In the genomic region with DNA sequence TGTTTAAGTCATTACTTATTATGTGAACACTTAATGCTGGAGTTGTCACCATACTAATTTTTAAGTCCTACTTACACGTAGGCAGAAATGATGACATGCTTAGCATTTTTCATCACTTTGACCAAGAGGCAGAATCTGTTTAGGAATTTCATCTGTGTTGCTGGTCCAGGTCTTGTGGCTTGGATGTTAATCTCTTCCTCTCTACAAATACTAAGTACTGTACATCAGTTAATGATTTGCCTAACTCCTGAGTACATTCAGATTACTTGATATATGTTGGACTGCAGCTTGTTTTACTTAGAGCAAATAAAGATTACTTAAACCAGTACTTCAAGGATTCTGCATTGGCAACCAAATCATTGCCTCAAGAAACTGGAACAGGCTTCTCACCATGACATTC, we compare ENCODE assay signal across 1 cellular context.
TF ChIP-seq lines count a peak whose summit lies in the region.

No MANE protein-coding gene starts in this region.

TF ChIP-seq in HepG2, 621 proteins besides CTCF, POLR2A, EP300 and RAD21:
- TF ChIP-seq, protein P1, sequence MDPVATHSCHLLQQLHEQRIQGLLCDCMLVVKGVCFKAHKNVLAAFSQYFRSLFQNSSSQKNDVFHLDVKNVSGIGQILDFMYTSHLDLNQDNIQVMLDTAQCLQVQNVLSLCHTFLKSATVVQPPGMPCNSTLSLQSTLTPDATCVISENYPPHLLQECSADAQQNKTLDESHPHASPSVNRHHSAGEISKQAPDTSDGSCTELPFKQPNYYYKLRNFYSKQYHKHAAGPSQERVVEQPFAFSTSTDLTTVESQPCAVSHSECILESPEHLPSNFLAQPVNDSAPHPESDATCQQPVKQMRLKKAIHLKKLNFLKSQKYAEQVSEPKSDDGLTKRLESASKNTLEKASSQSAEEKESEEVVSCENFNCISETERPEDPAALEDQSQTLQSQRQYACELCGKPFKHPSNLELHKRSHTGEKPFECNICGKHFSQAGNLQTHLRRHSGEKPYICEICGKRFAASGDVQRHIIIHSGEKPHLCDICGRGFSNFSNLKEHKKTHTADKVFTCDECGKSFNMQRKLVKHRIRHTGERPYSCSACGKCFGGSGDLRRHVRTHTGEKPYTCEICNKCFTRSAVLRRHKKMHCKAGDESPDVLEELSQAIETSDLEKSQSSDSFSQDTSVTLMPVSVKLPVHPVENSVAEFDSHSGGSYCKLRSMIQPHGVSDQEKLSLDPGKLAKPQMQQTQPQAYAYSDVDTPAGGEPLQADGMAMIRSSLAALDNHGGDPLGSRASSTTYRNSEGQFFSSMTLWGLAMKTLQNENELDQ (CRISPR knock-in tag; IDR thresholded peaks at IDR 0.05; ENCODE audit: borderline replicate concordance), result no peak
- TF ChIP-seq, protein P2, sequence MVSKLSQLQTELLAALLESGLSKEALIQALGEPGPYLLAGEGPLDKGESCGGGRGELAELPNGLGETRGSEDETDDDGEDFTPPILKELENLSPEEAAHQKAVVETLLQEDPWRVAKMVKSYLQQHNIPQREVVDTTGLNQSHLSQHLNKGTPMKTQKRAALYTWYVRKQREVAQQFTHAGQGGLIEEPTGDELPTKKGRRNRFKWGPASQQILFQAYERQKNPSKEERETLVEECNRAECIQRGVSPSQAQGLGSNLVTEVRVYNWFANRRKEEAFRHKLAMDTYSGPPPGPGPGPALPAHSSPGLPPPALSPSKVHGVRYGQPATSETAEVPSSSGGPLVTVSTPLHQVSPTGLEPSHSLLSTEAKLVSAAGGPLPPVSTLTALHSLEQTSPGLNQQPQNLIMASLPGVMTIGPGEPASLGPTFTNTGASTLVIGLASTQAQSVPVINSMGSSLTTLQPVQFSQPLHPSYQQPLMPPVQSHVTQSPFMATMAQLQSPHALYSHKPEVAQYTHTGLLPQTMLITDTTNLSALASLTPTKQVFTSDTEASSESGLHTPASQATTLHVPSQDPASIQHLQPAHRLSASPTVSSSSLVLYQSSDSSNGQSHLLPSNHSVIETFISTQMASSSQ (IDR thresholded peaks at IDR 0.05; ENCODE audit: low read depth), result peak; percentile 55; the same call in 1 of the 2 replicates
- TF ChIP-seq, protein P2 (CRISPR knock-in tag; IDR thresholded peaks at IDR 0.05; ENCODE audit: borderline replicate concordance), result peak; percentile 49; the same call in 1 of the 2 replicates
- no peak for TF ChIP-seq FOXA1 (IDR thresholded peaks at IDR 0.05)
- TF ChIP-seq FOXA1 (CRISPR knock-in tag; IDR thresholded peaks at IDR 0.05), result peak; percentile 31; the same call in 1 of the 2 replicates
- no peak for TF ChIP-seq SIX1 (CRISPR knock-in tag; IDR thresholded peaks at IDR 0.05; ENCODE audit: borderline replicate concordance)
- TF ChIP-seq, protein P3, sequence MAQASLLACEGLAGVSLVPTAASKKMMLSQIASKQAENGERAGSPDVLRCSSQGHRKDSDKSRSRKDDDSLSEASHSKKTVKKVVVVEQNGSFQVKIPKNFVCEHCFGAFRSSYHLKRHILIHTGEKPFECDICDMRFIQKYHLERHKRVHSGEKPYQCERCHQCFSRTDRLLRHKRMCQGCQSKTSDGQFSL (CRISPR knock-in tag; IDR thresholded peaks at IDR 0.05), result no peak
- peak; percentile 19; the same call in 1 of the 2 replicates for TF ChIP-seq FOXA3 (CRISPR knock-in tag; IDR thresholded peaks at IDR 0.05)
- 0 out of 2 replicates have a peak, but pooled peaks have one; percentile 48 for TF ChIP-seq HNRNPUL1 (IDR thresholded peaks at IDR 0.05; ENCODE audit: low read depth, low read length)
- TF ChIP-seq, protein P4, sequence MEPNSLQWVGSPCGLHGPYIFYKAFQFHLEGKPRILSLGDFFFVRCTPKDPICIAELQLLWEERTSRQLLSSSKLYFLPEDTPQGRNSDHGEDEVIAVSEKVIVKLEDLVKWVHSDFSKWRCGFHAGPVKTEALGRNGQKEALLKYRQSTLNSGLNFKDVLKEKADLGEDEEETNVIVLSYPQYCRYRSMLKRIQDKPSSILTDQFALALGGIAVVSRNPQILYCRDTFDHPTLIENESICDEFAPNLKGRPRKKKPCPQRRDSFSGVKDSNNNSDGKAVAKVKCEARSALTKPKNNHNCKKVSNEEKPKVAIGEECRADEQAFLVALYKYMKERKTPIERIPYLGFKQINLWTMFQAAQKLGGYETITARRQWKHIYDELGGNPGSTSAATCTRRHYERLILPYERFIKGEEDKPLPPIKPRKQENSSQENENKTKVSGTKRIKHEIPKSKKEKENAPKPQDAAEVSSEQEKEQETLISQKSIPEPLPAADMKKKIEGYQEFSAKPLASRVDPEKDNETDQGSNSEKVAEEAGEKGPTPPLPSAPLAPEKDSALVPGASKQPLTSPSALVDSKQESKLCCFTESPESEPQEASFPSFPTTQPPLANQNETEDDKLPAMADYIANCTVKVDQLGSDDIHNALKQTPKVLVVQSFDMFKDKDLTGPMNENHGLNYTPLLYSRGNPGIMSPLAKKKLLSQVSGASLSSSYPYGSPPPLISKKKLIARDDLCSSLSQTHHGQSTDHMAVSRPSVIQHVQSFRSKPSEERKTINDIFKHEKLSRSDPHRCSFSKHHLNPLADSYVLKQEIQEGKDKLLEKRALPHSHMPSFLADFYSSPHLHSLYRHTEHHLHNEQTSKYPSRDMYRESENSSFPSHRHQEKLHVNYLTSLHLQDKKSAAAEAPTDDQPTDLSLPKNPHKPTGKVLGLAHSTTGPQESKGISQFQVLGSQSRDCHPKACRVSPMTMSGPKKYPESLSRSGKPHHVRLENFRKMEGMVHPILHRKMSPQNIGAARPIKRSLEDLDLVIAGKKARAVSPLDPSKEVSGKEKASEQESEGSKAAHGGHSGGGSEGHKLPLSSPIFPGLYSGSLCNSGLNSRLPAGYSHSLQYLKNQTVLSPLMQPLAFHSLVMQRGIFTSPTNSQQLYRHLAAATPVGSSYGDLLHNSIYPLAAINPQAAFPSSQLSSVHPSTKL (CRISPR knock-in tag; IDR thresholded peaks at IDR 0.05), result peak; percentile 32; the same call in 1 of the 2 replicates
- TF ChIP-seq FOSL1 (CRISPR knock-in tag; IDR thresholded peaks at IDR 0.05; ENCODE audit: borderline replicate concordance), result no peak
- TF ChIP-seq ZNF3 (CRISPR knock-in tag; IDR thresholded peaks at IDR 0.05), result no peak
